21 cellular contexts compared by ENCODE assay signal in the genomic region with DNA sequence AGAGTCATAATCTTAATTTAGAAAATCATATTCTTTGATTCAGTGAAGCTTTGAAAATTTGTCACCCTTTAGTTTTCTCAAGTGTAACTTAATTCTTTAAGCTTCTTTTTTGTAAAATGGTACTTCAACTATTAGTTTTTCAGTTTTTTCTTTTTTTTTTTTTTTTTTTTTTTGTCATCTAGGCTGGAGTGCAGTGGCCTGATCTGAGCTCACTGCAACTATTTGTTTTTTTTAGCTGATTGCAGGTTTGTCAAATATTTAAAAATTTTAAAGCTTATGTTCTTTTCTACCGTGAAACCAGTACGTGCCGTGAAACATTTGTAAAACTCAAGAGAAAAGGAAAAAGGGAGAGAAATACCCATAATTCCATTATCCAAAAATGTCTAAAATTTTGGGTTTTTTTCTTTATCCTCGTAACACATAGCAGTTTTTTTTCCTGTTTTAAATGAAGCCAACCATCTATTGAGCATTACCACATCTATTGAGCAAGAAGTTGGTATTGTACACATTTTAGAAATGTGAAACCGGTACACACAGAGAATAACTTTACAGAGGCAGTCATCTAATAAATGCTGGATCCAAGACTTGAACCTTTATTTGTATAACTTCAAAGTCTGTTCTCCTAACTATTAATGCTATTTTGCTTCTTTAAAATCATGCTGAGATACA.
"Had no signal": no experiment of that assay in that cellular context is flagged by ENCODE, and none has a peak within 500 bp of the region (broad histone marks: within the 10 kb centered on the region; RNA-seq: fewer than 3 reads in every experiment).

No MANE protein-coding gene starts in this region.

- H3K27ac ChIP-seq: coronary artery, foreskin keratinocyte, left ventricle myocardium inferior, right atrium auricular region, skin epidermis, transverse colon, uterus had no signal

- H3K9me3 Mint-ChIP-seq: activated CD4-positive, alpha-beta T cell treated with anti-CD3 and anti-CD28 coated beads, Interleukin-2, amount 10 ng/mL, durations not matched to agents 7 days and 5 days; activated naive CD8-positive, alpha-beta T cell treated with anti-CD3 and anti-CD28 coated beads, Interleukin-2, amount 10 ng/mL, durations not matched to agents 7 days and 5 days; activated T-cell treated with anti-CD3 and anti-CD28 coated beads, Interleukin-2, amount 50 U/mL, for 24 hours had no signal

- ATAC-seq: activated CD8-positive, alpha-beta T cell treated with anti-CD3 and anti-CD28 coated beads, Interleukin-2, amount 10 ng/mL, durations not matched to agents 7 days and 5 days; foreskin keratinocyte; stimulated activated naive CD8-positive, alpha-beta T cell treated with anti-CD3 and anti-CD28 coated beads, Interleukin-15, Interleukin-2, amounts not matched to agents 100 U/mL and 50 U/mL, for 24 hours had no signal

- DNase-seq: activated CD4-positive, alpha-beta T cell treated with anti-CD3 and anti-CD28 coated beads, Interleukin-2, amount 10 ng/mL, durations not matched to agents 7 days and 5 days; activated CD8-positive, alpha-beta T cell treated with anti-CD3 and anti-CD28 coated beads, Interleukin-2, amount 10 ng/mL, durations not matched to agents 7 days and 5 days; activated naive CD4-positive, alpha-beta T cell treated with Interleukin-2 at 50 U/mL for 16 hours; activated naive CD8-positive, alpha-beta T cell treated with anti-CD3 and anti-CD28 coated beads, Interleukin-2, amount 10 ng/mL, durations not matched to agents 7 days and 5 days; activated T-cell treated with anti-CD3 and anti-CD28 coated beads, Interleukin-2, amount 50 U/mL, for 24 hours; anterior cingulate cortex; caudate nucleus; foreskin keratinocyte; left ventricle myocardium inferior; stimulated activated naive CD8-positive, alpha-beta T cell treated with anti-CD3 and anti-CD28 coated beads, Interleukin-15, Interleukin-2, amounts not matched to agents 100 U/mL and 50 U/mL, for 24 hours; T-helper 1 cell; T-helper 9 cell; transverse colon; uterus had no signal

- H3K36me3 ChIP-seq: right atrium auricular region, uterus had no signal

- H3K27me3 Mint-ChIP-seq: activated CD4-positive, alpha-beta T cell treated with anti-CD3 and anti-CD28 coated beads, Interleukin-2, amount 10 ng/mL, durations not matched to agents 7 days and 5 days; activated naive CD8-positive, alpha-beta T cell treated with anti-CD3 and anti-CD28 coated beads, Interleukin-2, amount 10 ng/mL, durations not matched to agents 7 days and 5 days; activated T-cell treated with anti-CD3 and anti-CD28 coated beads, Interleukin-2, amount 50 U/mL, for 24 hours; brain; progenitor cell of endocrine pancreas had no signal

- H3K27me3 ChIP-seq: foreskin keratinocyte, right atrium auricular region, transverse colon, uterus had no signal

- H3K4me3 ChIP-seq: coronary artery, left ventricle myocardium inferior, right atrium auricular region, skin epidermis, transverse colon, uterus had no signal

- H3K4me1 ChIP-seq: foreskin keratinocyte, left ventricle myocardium inferior, right atrium auricular region, transverse colon, uterus had no signal

- H3K27ac Mint-ChIP-seq: activated CD4-positive, alpha-beta T cell treated with anti-CD3 and anti-CD28 coated beads, Interleukin-2, amount 10 ng/mL, durations not matched to agents 7 days and 5 days; activated CD8-positive, alpha-beta T cell treated with anti-CD3 and anti-CD28 coated beads, Interleukin-2, amount 10 ng/mL, durations not matched to agents 7 days and 5 days; activated naive CD8-positive, alpha-beta T cell treated with anti-CD3 and anti-CD28 coated beads, Interleukin-2, amount 10 ng/mL, durations not matched to agents 7 days and 5 days; activated T-cell treated with anti-CD3 and anti-CD28 coated beads, Interleukin-2, amount 50 U/mL, for 24 hours; activated T-helper 2 cell treated with anti-CD3 and anti-CD28 coated beads, Interferon-gamma antibody, Interleukin-2, Interleukin-4, amounts not matched to agents 10 μg/mL and 5 μg/mL and 100 μg/mL, durations not matched to agents 14 hours and 24 hours and 36 hours; brain; progenitor cell of endocrine pancreas had no signal

- H3K4me3 Mint-ChIP-seq: activated CD4-positive, alpha-beta T cell treated with anti-CD3 and anti-CD28 coated beads, Interleukin-2, amount 10 ng/mL, durations not matched to agents 7 days and 5 days; activated CD8-positive, alpha-beta T cell treated with anti-CD3 and anti-CD28 coated beads, Interleukin-2, amount 10 ng/mL, durations not matched to agents 7 days and 5 days; activated naive CD8-positive, alpha-beta T cell treated with anti-CD3 and anti-CD28 coated beads, Interleukin-2, amount 10 ng/mL, durations not matched to agents 7 days and 5 days; activated T-cell treated with anti-CD3 and anti-CD28 coated beads, Interleukin-2, amount 50 U/mL, for 24 hours; brain; neural crest cell had no signal

- H3K4me1 Mint-ChIP-seq: brain, neural crest cell had no signal

- H3K9me3 ChIP-seq: left ventricle myocardium inferior, right atrium auricular region, transverse colon, uterus had no signal
